Comparison of ENCODE assay signal across 25 cellular contexts in genomic region chr10:55374060-55374459, GRCh38.
A peak's percentile ranks its signal among the peaks of the same experiment; 100 is the strongest.
DNase-seq lines count a peak whose midpoint lies in the region; ATAC-seq and TF ChIP-seq lines count a peak whose summit lies in the region.
"Had no signal": no experiment of that assay in that cellular context is flagged by ENCODE, and none has a peak within 500 bp of the region (broad histone marks: within the 10 kb centered on the region; RNA-seq: fewer than 3 reads in every experiment).

No MANE protein-coding gene starts in this region.

- no peaks in the 10 kb centered on the region for H3K9me3 Mint-ChIP-seq in progenitor cell of endocrine pancreas (ENCODE audit: low read depth)
- H3K9me3 Mint-ChIP-seq: activated T-helper 1 cell treated with anti-CD3 and anti-CD28 coated beads, Interleukin-12 subunit alpha, Interleukin-12 subunit beta, Interleukin-2, Interleukin-4 antibody, amounts not matched to agents 30 ng/mL and 10 ng/mL and 1 ng/mL, durations not matched to agents 14 hours and 24 hours and 36 hours had no signal

- H3K4me2 ChIP-seq in hepatocyte, result no peak overlapping the region
- H3K4me2 ChIP-seq: KMS-11 had no signal

- no peak for TF ChIP-seq CTCF in hepatocyte (IDR thresholded peaks at IDR 0.05; ENCODE audit: poor library complexity)
- TF ChIP-seq CTCF in progenitor cell of endocrine pancreas (IDR thresholded peaks at IDR 0.05; ENCODE audit: unreplicated experiment), result no peak

- H3K9me3 ChIP-seq in hepatocyte (ENCODE audit: low read depth), result no peaks in the 10 kb centered on the region
- H3K9me3 ChIP-seq: ascending aorta, stomach, tibial nerve had no signal

- H3K36me3 ChIP-seq in hepatocyte (replicated peaks; ENCODE audit: insufficient read depth, low read depth), result no peaks in the 10 kb centered on the region
- H3K36me3 ChIP-seq: ascending aorta, stomach, tibial nerve had no signal

- H2AFZ ChIP-seq in hepatocyte, result no peak overlapping the region

- no peak overlapping the region for H3K27ac Mint-ChIP-seq in progenitor cell of endocrine pancreas
- H3K27ac Mint-ChIP-seq: activated naive CD4-positive, alpha-beta T cell treated with anti-CD3 and anti-CD28 coated beads, Interleukin-2, amount 50 U/mL, for 24 hours; activated T-helper 1 cell treated with anti-CD3 and anti-CD28 coated beads, Interleukin-12 subunit alpha, Interleukin-12 subunit beta, Interleukin-2, Interleukin-4 antibody, amounts not matched to agents 30 ng/mL and 10 ng/mL and 1 ng/mL, durations not matched to agents 14 hours and 24 hours and 36 hours; HFFc6; memory B cell; T-cell had no signal

- H3K27me3 ChIP-seq in hepatocyte, result no peaks in the 10 kb centered on the region
- H3K27me3 ChIP-seq: ascending aorta, stomach, tibial nerve had no signal

- no peak overlapping the region for H3K27ac ChIP-seq in hepatocyte
- H3K27ac ChIP-seq: ascending aorta, KMS-11, stomach, tibial nerve had no signal

- no peak overlapping the region for H3K4me3 Mint-ChIP-seq in progenitor cell of endocrine pancreas (ENCODE audit: low read depth)
- H3K4me3 Mint-ChIP-seq: activated naive CD4-positive, alpha-beta T cell treated with anti-CD3 and anti-CD28 coated beads, Interleukin-2, amount 50 U/mL, for 24 hours; activated T-helper 1 cell treated with anti-CD3 and anti-CD28 coated beads, Interleukin-12 subunit alpha, Interleukin-12 subunit beta, Interleukin-2, Interleukin-4 antibody, amounts not matched to agents 30 ng/mL and 10 ng/mL and 1 ng/mL, durations not matched to agents 14 hours and 24 hours and 36 hours; HFFc6; memory B cell; T-cell had no signal

- H3K79me2 ChIP-seq in hepatocyte, result no peaks in the 10 kb centered on the region

- no peak overlapping the region for H3K4me3 ChIP-seq in hepatocyte
- H3K4me3 ChIP-seq: ascending aorta, stomach, tibial nerve had no signal

- H4K20me1 ChIP-seq in hepatocyte (ENCODE audit: insufficient read depth, poor library complexity, severe bottlenecking), result no peaks in the 10 kb centered on the region

- H3K36me3 Mint-ChIP-seq in progenitor cell of endocrine pancreas (ENCODE audit: insufficient read depth), result no peaks in the 10 kb centered on the region
- H3K36me3 Mint-ChIP-seq: activated naive CD4-positive, alpha-beta T cell treated with anti-CD3 and anti-CD28 coated beads, Interleukin-2, amount 50 U/mL, for 24 hours; memory B cell; T-cell had no signal

- ATAC-seq in GM18517 (IDR thresholded peaks at IDR 0.05; ENCODE audit: unreplicated experiment), result no peak
- ATAC-seq: T-cell had no signal

- peak; percentile 56 for DNase-seq in DMS153 treated with DMSO at 0.1 percent for 48 hours (lab: John Stamatoyannopoulos, UW; ENCODE audit: unreplicated experiment)
- peak; percentile 15 for DNase-seq in NCI-H2029 (lab: John Stamatoyannopoulos, UW)
- DNase-seq in dermis blood vessel endothelial cell, result peak; percentile 1
- peak; percentile 4 for DNase-seq in hepatocyte (ENCODE audit: low spot score)
- DNase-seq in progenitor cell of endocrine pancreas (ENCODE audit: low spot score, unreplicated experiment), result no peak
- DNase-seq in NCI-H2227 treated with DMSO at 0.1 percent for 48 hours (lab: John Stamatoyannopoulos, UW), result no peak
- DNase-seq: activated CD4-positive, alpha-beta T cell treated with anti-CD3 and anti-CD28 coated beads for 4 hours; cerebellar nuclear complex; DND-41; foreskin melanocyte; HFFc6; kidney; NCI-H526 treated with DMSO at 0.1 percent for 48 hours; OCI-M1; retina; SHP77; stomach; T-cell had no signal

- H3K4me1 Mint-ChIP-seq in progenitor cell of endocrine pancreas (ENCODE audit: low read depth), result peaks cover 2% of the 10 kb centered on the region
- H3K4me1 Mint-ChIP-seq: activated naive CD4-positive, alpha-beta T cell treated with anti-CD3 and anti-CD28 coated beads, Interleukin-2, amount 50 U/mL, for 24 hours; memory B cell; T-cell had no signal

- peaks cover 6% of the 10 kb centered on the region for H3K4me1 ChIP-seq in hepatocyte (ENCODE audit: insufficient read depth)
- H3K4me1 ChIP-seq: ascending aorta, stomach, tibial nerve had no signal

- no peaks in the 10 kb centered on the region for H3K27me3 Mint-ChIP-seq in progenitor cell of endocrine pancreas
- H3K27me3 Mint-ChIP-seq: activated naive CD4-positive, alpha-beta T cell treated with anti-CD3 and anti-CD28 coated beads, Interleukin-2, amount 50 U/mL, for 24 hours; memory B cell; T-cell had no signal

- H3K9me2 ChIP-seq in hepatocyte (replicated peaks; ENCODE audit: insufficient read depth), result no peaks in the 10 kb centered on the region

Comparison
In these comparisons a context has a peak if more than half of its experiments do, and no peak if none do; other contexts are left out.
1. DNase-seq: peak in DMS153 treated with DMSO at 0.1 percent for 48 hours (single experiment), NCI-H2029 (single experiment), dermis blood vessel endothelial cell (single experiment) and hepatocyte (single experiment); none in progenitor cell of endocrine pancreas (single experiment) and NCI-H2227 treated with DMSO at 0.1 percent for 48 hours (single experiment).